33 cellular contexts compared by ENCODE assay signal in genomic region chr1:118827207-118827606, GRCh38.
"Had no signal": no experiment of that assay in that cellular context is flagged by ENCODE, and none has a peak within 500 bp of the region (broad histone marks: within the 10 kb centered on the region; RNA-seq: fewer than 3 reads in every experiment).

No MANE protein-coding gene starts in this region.

- H3K9me3 ChIP-seq: adrenal gland, breast epithelium had no signal

- FAIRE-seq: astrocyte, TTC549 had no signal

- DNase-seq: activated B cell treated with CpG ODN at 0.5 μM for 24 hours; activated CD4-positive, alpha-beta memory T cell treated with anti-CD3 and anti-CD28 coated beads for 36 hours; activated CD4-positive, alpha-beta T cell treated with anti-CD3 and anti-CD28 coated beads for 4 hours; activated CD4-positive, alpha-beta T cell treated with anti-CD3 and anti-CD28 coated beads, Interleukin-2, amount 10 ng/mL, durations not matched to agents 24 days and 14 days; activated CD4-positive, alpha-beta T cell treated with anti-CD3 and anti-CD28 coated beads, Interleukin-2, amount 50 U/mL, for 1 hour; activated CD4-positive, alpha-beta T cell treated with anti-CD3 and anti-CD28 coated beads, Interleukin-2, amount 50 U/mL, for 4 hours; activated CD4-positive, CD25-positive, alpha-beta regulatory T cell treated with anti-CD3 and anti-CD28 coated beads, Interleukin-2, amount 50 U/mL, for 72 hours; activated CD8-positive, alpha-beta memory T cell treated with anti-CD3 and anti-CD28 coated beads, Interleukin-2, amount 50 U/mL, for 4 hours; activated CD8-positive, alpha-beta T cell treated with anti-CD3 and anti-CD28 coated beads for 36 hours; activated effector memory CD4-positive, alpha-beta T cell treated with anti-CD3 and anti-CD28 coated beads, Interleukin-2, amount 50 U/mL, for 16 hours; activated gamma-delta T cell treated with Interleukin-2 at 50 U/mL for 16 hours; activated naive CD4-positive, alpha-beta T cell; activated naive CD4-positive, alpha-beta T cell treated with anti-CD3 and anti-CD28 coated beads for 36 hours; activated naive CD4-positive, alpha-beta T cell treated with anti-CD3 and anti-CD28 coated beads, Interleukin-2, amount 50 U/mL, for 16 hours; activated naive CD8-positive, alpha-beta T cell treated with anti-CD3 and anti-CD28 coated beads for 36 hours; activated T-cell treated with anti-CD3 and anti-CD28 coated beads for 4 hours; activated T-cell treated with anti-CD3 and anti-CD28 coated beads, Interleukin-2, amount 50 U/mL, for 1 hour; activated T-cell treated with anti-CD3 and anti-CD28 coated beads, Interleukin-2, amount 50 U/mL, for 4 hours; activated T-cell treated with anti-CD3 and anti-CD28 coated beads, Interleukin-2, amount 50 U/mL, for 72 hours; adrenal gland; amniotic stem cell; aorta; body of pancreas; brain microvascular endothelial cell; central memory CD4-positive, alpha-beta T cell; T-helper 2 cell; T-helper 9 cell had no signal

- H3K4me3 ChIP-seq: adrenal gland, body of pancreas, breast epithelium had no signal

- H3K4me1 ChIP-seq: adrenal gland, body of pancreas, breast epithelium had no signal

- H3K36me3 ChIP-seq: adrenal gland, brain microvascular endothelial cell, breast epithelium had no signal

- H3K27me3 ChIP-seq: adrenal gland, body of pancreas, brain microvascular endothelial cell, breast epithelium had no signal

- H3K27ac ChIP-seq: adrenal gland, body of pancreas, brain microvascular endothelial cell, breast epithelium, VCaP had no signal

- ATAC-seq: activated CD8-positive, alpha-beta T cell treated with anti-CD3 and anti-CD28 coated beads for 36 hours; activated naive CD4-positive, alpha-beta T cell treated with anti-CD3 and anti-CD28 coated beads, Interleukin-2, amount 50 U/mL, for 72 hours; activated T-cell treated with anti-CD3 and anti-CD28 coated beads, Interleukin-2, amount 50 U/mL, for 4 hours; activated T-cell treated with anti-CD3 and anti-CD28 coated beads, Interleukin-2, amount 50 U/mL, for 72 hours; activated T-helper 17 cell treated with anti-CD3 and anti-CD28 coated beads, Interleukin-2, amount 50 U/mL, for 72 hours; body of pancreas had no signal
